In genomic region chr11:47340010-47340409, GRCh38 we compare ENCODE assay signal across 21 cellular contexts. TPM values are rescaled to one million over a fixed set of nuclear protein-coding genes. Genes with fewer than 3 reads are reported as not detected.
DNase-seq lines count a peak whose midpoint lies in the region; ATAC-seq, FAIRE-seq and TF ChIP-seq lines count a peak whose summit lies in the region.
"Had no signal": no experiment of that assay in that cellular context is flagged by ENCODE, and none has a peak within 500 bp of the region (broad histone marks: within the 10 kb centered on the region; RNA-seq: fewer than 3 reads in every experiment).

No MANE protein-coding gene starts in this region.

- peak overlapping the region; percentile 77 for H3K27ac ChIP-seq in cardiac muscle cell
- peak overlapping the region in 3 of 10 donors; percentile 48 to 73 (median 58) for H3K27ac ChIP-seq in heart right ventricle
- H3K27ac ChIP-seq in GM12878 (ENCODE audit: control insufficient read depth, insufficient read depth), result no peak overlapping the region
- H3K27ac ChIP-seq in neuronal stem cell (replicated peaks; ENCODE audit: low read length), result no peak overlapping the region
- H3K27ac ChIP-seq: 22Rv1 had no signal

- H3K4me1 ChIP-seq in cardiac muscle cell (ENCODE audit: low read depth) (no peaks in the 10 kb centered on the region), heart right ventricle (peaks cover 0 to 97% (median 11%) of the 10 kb centered on the region in 9 donors), GM12878 (ENCODE audit: control insufficient read depth, insufficient read depth, low read length) (no peaks in the 10 kb centered on the region), neuronal stem cell (ENCODE audit: control insufficient read depth in 2 of 2, insufficient read depth in 1 of 2, low read depth in 1 of 2, low read length in 2 of 2) (peaks cover 0 to 1% of the 10 kb centered on the region in 2 donors)

- H3K18ac ChIP-seq in neuronal stem cell (ENCODE audit: low read length), result no peak overlapping the region

- peak overlapping the region; percentile 28 for H2AK5ac ChIP-seq in neuronal stem cell (ENCODE audit: low read depth, low read length)

- no peak for TF ChIP-seq EP300 in GM12878 (IDR thresholded peaks at IDR 0.05; ENCODE audit: borderline replicate concordance in 1 of 2, control insufficient read depth in 1 of 2, low read depth in 2 of 2, low read length in 2 of 2)

- CTCF ChIA-PET in GM12878 (lab: Yijun Ruan, JAX), result no interaction called here

- POLR2A ChIA-PET in GM12878 (lab: Charles Lee), result interaction anchor here (0.6 kb wide), 1 partner anchor 1249 kb away, joined by 9 read pairs; no protein-coding TSS in a partner anchor

- H3K4ac ChIP-seq in neuronal stem cell (ENCODE audit: low read length), result no peak overlapping the region

- no peak overlapping the region for H4K91ac ChIP-seq in neuronal stem cell (ENCODE audit: low read depth, low read length, poor library complexity)

- DNase-seq in cardiac muscle cell (ENCODE audit: low read depth in 1 of 2, low spot score in 1 of 2) (no peak), heart right ventricle (no peak), GM12891 (ENCODE audit: insufficient read length, low spot score) (no peak), GM12878 (ENCODE audit: low read depth, low spot score) (no peak), neuronal stem cell (ENCODE audit: low spot score) (no peak), NCI-H2107 (lab: John Stamatoyannopoulos, UW) (no peak)
- DNase-seq in activated CD8-positive, alpha-beta memory T cell treated with anti-CD3 and anti-CD28 coated beads, Interleukin-2, amount 50 U/mL, for 4 hours, result no peak
- DNase-seq: CD8-positive, alpha-beta T cell; COR-L47; DMS153; DMS79 treated with DMSO at 0.1 percent for 48 hours; EL; H9 had no signal

- H3K79me1 ChIP-seq in neuronal stem cell (ENCODE audit: low read depth, low read length), result peaks cover 4% of the 10 kb centered on the region

- TF ChIP-seq POLR2A in GM12891 (IDR thresholded peaks at IDR 0.05; ENCODE audit: low read depth, low read length) (no peak), GM12878 (IDR thresholded peaks at IDR 0.05; ENCODE audit: low read depth, low read length) (no peak)

- H3K4me2 ChIP-seq in GM12878 (ENCODE audit: control insufficient read depth, insufficient read depth) (no peak overlapping the region), neuronal stem cell (ENCODE audit: insufficient read depth, low read length, poor library complexity, severe bottlenecking) (no peak overlapping the region)
- H3K4me2 ChIP-seq: GM23338 had no signal

- no peak overlapping the region for H3K23ac ChIP-seq in neuronal stem cell (ENCODE audit: low read depth, low read length, poor library complexity)

- H3K4me3 ChIP-seq in cardiac muscle cell (no peak overlapping the region), heart right ventricle (no peak overlapping the region), GM12878 (no peak overlapping the region), neuronal stem cell (ENCODE audit: low read length in 2 of 2) (peak overlapping the region in 1 of 2 donors; percentile 40)
- H3K4me3 ChIP-seq: GM23338 had no signal

- peaks cover 74% of the 10 kb centered on the region for H3K36me3 ChIP-seq in cardiac muscle cell
- peaks cover 0 to 94% (median 12%) of the 10 kb centered on the region in 9 donors for H3K36me3 ChIP-seq in heart right ventricle
- no peaks in the 10 kb centered on the region for H3K36me3 ChIP-seq in GM12878 (ENCODE audit: control insufficient read depth in 2 of 2, insufficient read depth in 2 of 2, low read length in 1 of 2)
- no peaks in the 10 kb centered on the region for H3K36me3 ChIP-seq in neuronal stem cell (replicated peaks in 1 of 2; ENCODE audit: control insufficient read depth in 2 of 2, insufficient read depth in 2 of 2, low read length in 2 of 2)

- RAD21 ChIA-PET in GM12878 (lab: Charles Lee; ENCODE audit: unreplicated experiment), result no interaction called here

- no peak overlapping the region for H3K9ac ChIP-seq in GM12878 (ENCODE audit: control insufficient read depth, insufficient read depth, low read length)
- no peak overlapping the region for H3K9ac ChIP-seq in neuronal stem cell (ENCODE audit: low read depth, low read length, poor library complexity)

- ATAC-seq in heart right ventricle, result no peak
- ATAC-seq in GM12878, result no peak
- no peak for ATAC-seq in GM18502 (IDR thresholded peaks at IDR 0.05; ENCODE audit: poor library complexity, unreplicated experiment)
- ATAC-seq: CD8-positive, alpha-beta T cell; GM23338 had no signal

- SMC1A ChIA-PET in GM12878 (lab: Charles Lee; ENCODE audit: uncharacterized antibody, unreplicated experiment), result no interaction called here

- H4K8ac ChIP-seq in neuronal stem cell (ENCODE audit: low read depth, low read length), result no peak overlapping the region

- no peaks in the 10 kb centered on the region for H3K9me3 ChIP-seq in cardiac muscle cell (ENCODE audit: low read depth)
- no peaks in the 10 kb centered on the region for H3K9me3 ChIP-seq in heart right ventricle
- no peaks in the 10 kb centered on the region for H3K9me3 ChIP-seq in GM12878 (replicated peaks; ENCODE audit: control insufficient read depth, insufficient read depth, low read length)
- H3K9me3 ChIP-seq in neuronal stem cell (replicated peaks in 1 of 2; ENCODE audit: control insufficient read depth in 2 of 2, insufficient read depth in 1 of 2, low read depth in 1 of 2, low read length in 2 of 2), result peaks cover 0 to 2% of the 10 kb centered on the region in 2 donors

- no peaks in the 10 kb centered on the region for H4K20me1 ChIP-seq in GM12878 (ENCODE audit: control insufficient read depth, insufficient read depth)

- intact Hi-C loops in heart right ventricle (cut with DNase I), result no loop called here
- intact Hi-C loops in GM12878 (cut with micrococcal nuclease; ENCODE audit: unreplicated experiment), result no loop called here

- in situ Hi-C loops in GM12878 (cut with MboI), result no loop called here

- 65 to 67% methylated on average over 9 of the region's 9 CpGs for WGBS in heart right ventricle, 2 donors
- 65% methylated on average over 9 of the region's 9 CpGs for WGBS in GM12878 (ENCODE audit: insufficient coverage, insufficient replicate concordance, low lambda C conversion rate, missing lambda C conversion rate)
- WGBS in neuronal stem cell (ENCODE audit: extremely low coverage in 2 of 2, insufficient read length in 2 of 2, insufficient replicate concordance in 1 of 2), 2 donors, result no CpG with 5 or more reads among the region's 9 CpGs

- H3K79me2 ChIP-seq in GM12878 (ENCODE audit: control insufficient read depth, insufficient read depth, low read length), result no peaks in the 10 kb centered on the region

- H2BK15ac ChIP-seq in neuronal stem cell (ENCODE audit: low read length), result no peak overlapping the region

- no TSS peak for BruUV-seq in GM12878 (replicated peaks; lab: Mats Ljungman, UMichigan)

- H2AFZ ChIP-seq in GM12878 (ENCODE audit: control insufficient read depth, low read depth, low read length), result no peak overlapping the region
- no peak overlapping the region for H2AFZ ChIP-seq in neuronal stem cell (ENCODE audit: low read length)
- H2AFZ ChIP-seq: GM23338 had no signal

- no peak for TF ChIP-seq RAD21 in GM12878 (IDR thresholded peaks at IDR 0.05; ENCODE audit: insufficient read depth, low read depth, low read length)

- H3K27me3 ChIP-seq in cardiac muscle cell (no peaks in the 10 kb centered on the region), heart right ventricle (no peaks in the 10 kb centered on the region), GM12878 (replicated peaks in 1 of 2; ENCODE audit: control insufficient read depth in 2 of 2, insufficient read depth in 2 of 2, low read length in 1 of 2) (no peaks in the 10 kb centered on the region; a peak in 1 of 4 replicates), neuronal stem cell (ENCODE audit: control insufficient read depth in 3 of 3, insufficient read depth in 3 of 3, low read depth in 1 of 3, low read length in 3 of 3) (peaks cover 0 to 7% (median 0%) of the 10 kb centered on the region in 3 experiments)

- peak overlapping the region; percentile 31 for H3K14ac ChIP-seq in neuronal stem cell (ENCODE audit: low read length)

- FAIRE-seq in GM12891 (lab: Jason Lieb, UNC) (peak; percentile 64), GM12878 (lab: Jason Lieb, UNC) (no peak)
- FAIRE-seq: D721Med, G401.6 had no signal

- peak overlapping the region; percentile 30 for H2BK12ac ChIP-seq in neuronal stem cell (ENCODE audit: low read length)

- TF ChIP-seq CTCF in cardiac muscle cell (IDR thresholded peaks at IDR 0.05; ENCODE audit: low read depth, low read length) (no peak), heart right ventricle (IDR thresholded peaks at IDR 0.05) (no peak), GM12878 (IDR thresholded peaks at IDR 0.05 in 2 of 3, conservative IDR thresholded peaks at IDR 0.05 in 1 of 3; ENCODE audit: control insufficient read depth in 2 of 3, extremely low read depth in 1 of 3, insufficient read depth in 1 of 3, low read depth in 3 of 3, low read length in 3 of 3) (no peak)

- no peak overlapping the region for H2BK120ac ChIP-seq in neuronal stem cell (ENCODE audit: low read depth, low read length)

- H2BK5ac ChIP-seq in neuronal stem cell (ENCODE audit: low read length), result no peak overlapping the region

RNA-seq across cellular contexts. Expression of gene MYBPC3, which starts 12.5 kb away (rescaled TPM):
- total RNA-seq in cardiac muscle cell (489 and 605 TPM in 2 replicates), heart right ventricle (1,000 to 10,000 TPM; 1,404 to 3,138 (median 2,490) TPM), GM12878 (2014; rRNA removed) (0.05 TPM in 1 of 2 replicates, not detected in the other), GM12878 (2014; rRNA removed; fragmentation: Illumina TruSeq; extraction: Trizol) (not detected in 2 replicates), GM12878 (2021) (not detected in 2 replicates)
- polyA plus RNA-seq in cardiac muscle cell (476 and 751 TPM in 2 replicates), heart right ventricle (1,000 to 10,000 TPM in 1 of 2 donors, 100 to 1,000 TPM in 1; 484 to 2,250 TPM), GM12878 (2011; rRNA removed) (0.03 TPM in 1 of 2 replicates, not detected in the other), GM12878 (2014; fragmentation: Illumina TruSeq; extraction: Trizol) (0.03 TPM in 1 of 2 replicates, not detected in the other), GM12878 (2014; fragmentation: Nextera tagmentation; extraction: Ambion mirVana) (not detected), GM12878 (2014; rRNA removed) (0.06 TPM in 1 of 2 replicates, not detected in the other), GM12878 (2016; fragmentation: Nextera tagmentation; extraction: Ambion mirVana) (under 1 TPM in 1 of 2 experiments, not detected in 1; 0.08 TPM)
- polyA plus RNA-seq in GM12891 (2012; ENCODE audit: low read depth, missing spikeins), result not detected
- total RNA-seq in GM12878 (2013; cell fraction: nucleolus; rRNA removed), result not detected in 2 replicates
- not detected for polyA plus RNA-seq in GM12878 (2011; ENCODE audit: low read depth)
- polyA plus RNA-seq in GM12878 (2011; cell fraction: cytosol; rRNA removed), result 0.05 and 0.06 TPM in 2 replicates
- 0.16 and 0.30 TPM in 2 replicates for polyA plus RNA-seq in GM12878 (2011; cell fraction: nucleus; rRNA removed)
- polyA plus RNA-seq in GM12878 (2012), result 0.04 and 0.08 TPM in 2 replicates
- polyA minus RNA-seq in GM12878 (2011; rRNA and poly(A)+ RNA removed), result 0.05 TPM in 1 of 2 replicates, not detected in the other
- polyA minus RNA-seq in GM12878 (2011; cell fraction: cytosol; rRNA and poly(A)+ RNA removed), result not detected in 2 replicates
- not detected in 2 replicates for polyA minus RNA-seq in GM12878 (2011; cell fraction: nucleus; rRNA and poly(A)+ RNA removed)
- not detected for polyA plus RNA-seq in neuronal stem cell (2013, experiment 1 of 2)
- 0.01 TPM for polyA plus RNA-seq in neuronal stem cell (2013, experiment 2 of 2)
- total RNA-seq: A673; CD8-positive, alpha-beta T cell; GM23338; H9; HT-29 had no signal
- polyA plus RNA-seq: BJ, GM23338 had no signal

RNA-seq across cellular contexts. Expression of gene SPI1, which starts 38.3 kb away (rescaled TPM):
- total RNA-seq in cardiac muscle cell (not detected in 2 replicates), heart right ventricle (10 to 100 TPM in 3 of 10 donors, 1 to 10 TPM in 7; 3.4 to 38.9 (median 6.7) TPM), GM12878 (2014; rRNA removed) (19.9 and 25.9 TPM in 2 replicates), GM12878 (2014; rRNA removed; fragmentation: Illumina TruSeq; extraction: Trizol) (5.9 and 6.5 TPM in 2 replicates), GM12878 (2021) (29.5 and 31.1 TPM in 2 replicates)
- polyA plus RNA-seq in cardiac muscle cell (0.56 and 1.3 TPM in 2 replicates), heart right ventricle (10 to 100 TPM in 1 of 2 donors, 1 to 10 TPM in 1; 6.7 to 10.2 TPM), GM12878 (2011; rRNA removed) (3.6 and 10.2 TPM in 2 replicates), GM12878 (2014; fragmentation: Illumina TruSeq; extraction: Trizol) (1.3 and 8.8 TPM in 2 replicates), GM12878 (2014; fragmentation: Nextera tagmentation; extraction: Ambion mirVana) (under 1 TPM; 0.05 to 0.08 TPM), GM12878 (2014; rRNA removed) (24.5 and 30.2 TPM in 2 replicates), GM12878 (2016; fragmentation: Nextera tagmentation; extraction: Ambion mirVana) (10 to 100 TPM in 1 of 2 experiments, 1 to 10 TPM in 1; 9.2 to 15.0 TPM)
- polyA plus RNA-seq in GM12891 (2012; ENCODE audit: low read depth, missing spikeins), result 11.8 TPM
- 8.7 and 10.3 TPM in 2 replicates for total RNA-seq in GM12878 (2013; cell fraction: nucleolus; rRNA removed)
- 7.3 TPM for polyA plus RNA-seq in GM12878 (2011; ENCODE audit: low read depth)
- 13.4 and 15.8 TPM in 2 replicates for polyA plus RNA-seq in GM12878 (2011; cell fraction: cytosol; rRNA removed)
- 13.8 and 20.3 TPM in 2 replicates for polyA plus RNA-seq in GM12878 (2011; cell fraction: nucleus; rRNA removed)
- polyA plus RNA-seq in GM12878 (2012), result 26.5 and 28.6 TPM in 2 replicates
- polyA minus RNA-seq in GM12878 (2011; rRNA and poly(A)+ RNA removed), result 9.1 and 16.5 TPM in 2 replicates
- polyA minus RNA-seq in GM12878 (2011; cell fraction: cytosol; rRNA and poly(A)+ RNA removed), result 7.7 and 13.2 TPM in 2 replicates
- 4.6 and 9.6 TPM in 2 replicates for polyA minus RNA-seq in GM12878 (2011; cell fraction: nucleus; rRNA and poly(A)+ RNA removed)
- polyA plus RNA-seq in neuronal stem cell (2013, experiment 1 of 2), result not detected
- polyA plus RNA-seq in neuronal stem cell (2013, experiment 2 of 2), result 0.03 TPM
- total RNA-seq: A673, GM23338, H9, HT-29 had no signal
- polyA plus RNA-seq: BJ had no signal

Comparison
In these comparisons a context has a peak if more than half of its experiments do, and no peak if none do; other contexts are left out.
1. RNA of gene MYBPC3, which starts 12.5 kb away (total RNA-seq): 1,404 to 3,138 TPM in heart right ventricle and 489 to 605 TPM in cardiac muscle cell; 0.05 TPM in GM12878; every median in the first group is over 100 times any median in the second.